2 cellular contexts compared by ENCODE assay signal in genomic region chr2:189854956-189855355, GRCh38.
A peak's percentile ranks its signal among the peaks of the same experiment; 100 is the strongest.
TF ChIP-seq lines count a peak whose summit lies in the region.

No MANE protein-coding gene starts in this region.

TF ChIP-seq in SK-N-SH, 30 proteins besides CTCF, POLR2A, EP300 and RAD21 (continued from another document):
- TF ChIP-seq, protein P1, sequence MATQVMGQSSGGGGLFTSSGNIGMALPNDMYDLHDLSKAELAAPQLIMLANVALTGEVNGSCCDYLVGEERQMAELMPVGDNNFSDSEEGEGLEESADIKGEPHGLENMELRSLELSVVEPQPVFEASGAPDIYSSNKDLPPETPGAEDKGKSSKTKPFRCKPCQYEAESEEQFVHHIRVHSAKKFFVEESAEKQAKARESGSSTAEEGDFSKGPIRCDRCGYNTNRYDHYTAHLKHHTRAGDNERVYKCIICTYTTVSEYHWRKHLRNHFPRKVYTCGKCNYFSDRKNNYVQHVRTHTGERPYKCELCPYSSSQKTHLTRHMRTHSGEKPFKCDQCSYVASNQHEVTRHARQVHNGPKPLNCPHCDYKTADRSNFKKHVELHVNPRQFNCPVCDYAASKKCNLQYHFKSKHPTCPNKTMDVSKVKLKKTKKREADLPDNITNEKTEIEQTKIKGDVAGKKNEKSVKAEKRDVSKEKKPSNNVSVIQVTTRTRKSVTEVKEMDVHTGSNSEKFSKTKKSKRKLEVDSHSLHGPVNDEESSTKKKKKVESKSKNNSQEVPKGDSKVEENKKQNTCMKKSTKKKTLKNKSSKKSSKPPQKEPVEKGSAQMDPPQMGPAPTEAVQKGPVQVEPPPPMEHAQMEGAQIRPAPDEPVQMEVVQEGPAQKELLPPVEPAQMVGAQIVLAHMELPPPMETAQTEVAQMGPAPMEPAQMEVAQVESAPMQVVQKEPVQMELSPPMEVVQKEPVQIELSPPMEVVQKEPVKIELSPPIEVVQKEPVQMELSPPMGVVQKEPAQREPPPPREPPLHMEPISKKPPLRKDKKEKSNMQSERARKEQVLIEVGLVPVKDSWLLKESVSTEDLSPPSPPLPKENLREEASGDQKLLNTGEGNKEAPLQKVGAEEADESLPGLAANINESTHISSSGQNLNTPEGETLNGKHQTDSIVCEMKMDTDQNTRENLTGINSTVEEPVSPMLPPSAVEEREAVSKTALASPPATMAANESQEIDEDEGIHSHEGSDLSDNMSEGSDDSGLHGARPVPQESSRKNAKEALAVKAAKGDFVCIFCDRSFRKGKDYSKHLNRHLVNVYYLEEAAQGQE (IDR thresholded peaks at IDR 0.05; ENCODE audit: low read depth, low read length), result no peak
- TF ChIP-seq NRF1 (IDR thresholded peaks at IDR 0.05; ENCODE audit: low read depth, low read length), result no peak
- TF ChIP-seq JUND (IDR thresholded peaks at IDR 0.05), result 0 out of 2 replicates have a peak, but pooled peaks have one; percentile 22
- no peak for TF ChIP-seq SIN3A (IDR thresholded peaks at IDR 0.05; ENCODE audit: borderline replicate concordance, low read depth, low read length)
- no peak for TF ChIP-seq MEF2A (IDR thresholded peaks at IDR 0.05; ENCODE audit: borderline replicate concordance, low read depth)
- no peak for TF ChIP-seq GABPA (IDR thresholded peaks at IDR 0.05; ENCODE audit: low read depth)
- no peak for TF ChIP-seq FOXJ3 (CRISPR knock-in tag; IDR thresholded peaks at IDR 0.05)
TF ChIP-seq in SK-N-SH: peak in this region for 2.

TF ChIP-seq in SK-N-SH treated with all-trans-retinoic acid at 6 μM for 48 hours, 23 proteins besides CTCF, POLR2A, EP300 and RAD21 (continued from another document):
- TF ChIP-seq BACH2 (CRISPR knock-in tag; IDR thresholded peaks at IDR 0.05; ENCODE audit: borderline replicate concordance), result no peak
- no peak for TF ChIP-seq ZNF565 (CRISPR knock-in tag; conservative IDR thresholded peaks at IDR 0.05; ENCODE audit: low read depth)
- no peak for TF ChIP-seq PATZ1 (CRISPR knock-in tag; IDR thresholded peaks at IDR 0.05; ENCODE audit: borderline replicate concordance)
- TF ChIP-seq, protein P2, sequence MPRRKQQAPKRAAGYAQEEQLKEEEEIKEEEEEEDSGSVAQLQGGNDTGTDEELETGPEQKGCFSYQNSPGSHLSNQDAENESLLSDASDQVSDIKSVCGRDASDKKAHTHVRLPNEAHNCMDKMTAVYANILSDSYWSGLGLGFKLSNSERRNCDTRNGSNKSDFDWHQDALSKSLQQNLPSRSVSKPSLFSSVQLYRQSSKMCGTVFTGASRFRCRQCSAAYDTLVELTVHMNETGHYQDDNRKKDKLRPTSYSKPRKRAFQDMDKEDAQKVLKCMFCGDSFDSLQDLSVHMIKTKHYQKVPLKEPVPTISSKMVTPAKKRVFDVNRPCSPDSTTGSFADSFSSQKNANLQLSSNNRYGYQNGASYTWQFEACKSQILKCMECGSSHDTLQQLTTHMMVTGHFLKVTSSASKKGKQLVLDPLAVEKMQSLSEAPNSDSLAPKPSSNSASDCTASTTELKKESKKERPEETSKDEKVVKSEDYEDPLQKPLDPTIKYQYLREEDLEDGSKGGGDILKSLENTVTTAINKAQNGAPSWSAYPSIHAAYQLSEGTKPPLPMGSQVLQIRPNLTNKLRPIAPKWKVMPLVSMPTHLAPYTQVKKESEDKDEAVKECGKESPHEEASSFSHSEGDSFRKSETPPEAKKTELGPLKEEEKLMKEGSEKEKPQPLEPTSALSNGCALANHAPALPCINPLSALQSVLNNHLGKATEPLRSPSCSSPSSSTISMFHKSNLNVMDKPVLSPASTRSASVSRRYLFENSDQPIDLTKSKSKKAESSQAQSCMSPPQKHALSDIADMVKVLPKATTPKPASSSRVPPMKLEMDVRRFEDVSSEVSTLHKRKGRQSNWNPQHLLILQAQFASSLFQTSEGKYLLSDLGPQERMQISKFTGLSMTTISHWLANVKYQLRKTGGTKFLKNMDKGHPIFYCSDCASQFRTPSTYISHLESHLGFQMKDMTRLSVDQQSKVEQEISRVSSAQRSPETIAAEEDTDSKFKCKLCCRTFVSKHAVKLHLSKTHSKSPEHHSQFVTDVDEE (CRISPR knock-in tag; IDR thresholded peaks at IDR 0.05), result no peak
- TF ChIP-seq TCF4 (CRISPR knock-in tag; IDR thresholded peaks at IDR 0.05; ENCODE audit: borderline replicate concordance), result no peak
- no peak for TF ChIP-seq ZNF70 (CRISPR knock-in tag; IDR thresholded peaks at IDR 0.05)
- TF ChIP-seq, protein P3, sequence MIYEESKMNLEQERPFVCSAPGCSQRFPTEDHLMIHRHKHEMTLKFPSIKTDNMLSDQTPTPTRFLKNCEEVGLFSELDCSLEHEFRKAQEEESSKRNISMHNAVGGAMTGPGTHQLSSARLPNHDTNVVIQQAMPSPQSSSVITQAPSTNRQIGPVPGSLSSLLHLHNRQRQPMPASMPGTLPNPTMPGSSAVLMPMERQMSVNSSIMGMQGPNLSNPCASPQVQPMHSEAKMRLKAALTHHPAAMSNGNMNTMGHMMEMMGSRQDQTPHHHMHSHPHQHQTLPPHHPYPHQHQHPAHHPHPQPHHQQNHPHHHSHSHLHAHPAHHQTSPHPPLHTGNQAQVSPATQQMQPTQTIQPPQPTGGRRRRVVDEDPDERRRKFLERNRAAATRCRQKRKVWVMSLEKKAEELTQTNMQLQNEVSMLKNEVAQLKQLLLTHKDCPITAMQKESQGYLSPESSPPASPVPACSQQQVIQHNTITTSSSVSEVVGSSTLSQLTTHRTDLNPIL (CRISPR knock-in tag; IDR thresholded peaks at IDR 0.05; ENCODE audit: low read depth), result no peak
